Comparison of ENCODE assay signal across 8 cellular contexts in genomic region chr5:32311404-32312193, GRCh38. TPM values are rescaled to one million over a fixed set of nuclear protein-coding genes. Genes with fewer than 3 reads are reported as not detected.
A peak's percentile ranks its signal among the peaks of the same experiment; 100 is the strongest.
DNase-seq lines count a peak whose midpoint lies in the region; ATAC-seq, FAIRE-seq and TF ChIP-seq lines count a peak whose summit lies in the region.

No MANE protein-coding gene starts in this region.

- peak overlapping the region; percentile 96 for H3K4me2 ChIP-seq in GM12878 (ENCODE audit: control insufficient read depth, insufficient read depth)

- H3K9me3 ChIP-seq in GM12878 (replicated peaks; ENCODE audit: control insufficient read depth, insufficient read depth, low read length) (no peaks in the 10 kb centered on the region), lower lobe of right lung (no peaks in the 10 kb centered on the region), uterus (no peaks in the 10 kb centered on the region)

- peak overlapping the region; percentile 61 for H2AFZ ChIP-seq in GM12878 (ENCODE audit: control insufficient read depth, low read depth, low read length)

- CTCF ChIA-PET in AG04449 (lab: Yijun Ruan, JAX), result interaction anchor here (0.6 kb wide), 1 partner anchor 8 kb away, joined by 3 read pairs; no protein-coding TSS in a partner anchor
- CTCF ChIA-PET in GM12878 (lab: Yijun Ruan, JAX), result interaction anchor here (0.7 kb wide), 1 partner anchor 147 kb away, joined by 3 read pairs; no protein-coding TSS in a partner anchor

- POLR2A ChIA-PET in AG04449 (lab: Yijun Ruan, JAX), result no interaction called here
- POLR2A ChIA-PET in GM12878 (lab: Charles Lee), result interaction anchor here (0.7 to 1.5 kb wide), 2 partner anchors 31 to 34 kb away, joined by 3 to 4 read pairs; no protein-coding TSS in a partner anchor

- H3K27ac ChIP-seq in GM12878 (ENCODE audit: control insufficient read depth, insufficient read depth), result peak overlapping the region; percentile 83
- peak overlapping the region; percentile 98 for H3K27ac ChIP-seq in lower lobe of right lung
- peak overlapping the region; percentile 94 to 99 for H3K27ac ChIP-seq in uterus

- TF ChIP-seq CTCF in AG04449 (IDR thresholded peaks at IDR 0.05; ENCODE audit: insufficient read depth, low read length, missing control alignments) (no peak), HFF-Myc (IDR thresholded peaks at IDR 0.05; ENCODE audit: low read depth, low read length, missing control alignments) (no peak), GM12878 (IDR thresholded peaks at IDR 0.05 in 2 of 3, conservative IDR thresholded peaks at IDR 0.05 in 1 of 3; ENCODE audit: control insufficient read depth in 2 of 3, extremely low read depth in 1 of 3, insufficient read depth in 1 of 3, low read depth in 3 of 3, low read length in 3 of 3) (no peak), lower lobe of right lung (IDR thresholded peaks at IDR 0.05) (no peak), uterus (IDR thresholded peaks at IDR 0.05) (no peak)

- in situ Hi-C loops in GM12878 (cut with MboI), result no loop called here

- H3K9ac ChIP-seq in GM12878 (ENCODE audit: control insufficient read depth, insufficient read depth, low read length), result peak overlapping the region; percentile 88

- 1% methylated on average over 14 of the region's 16 CpGs for WGBS in GM12878 (ENCODE audit: insufficient coverage, insufficient replicate concordance, low lambda C conversion rate, missing lambda C conversion rate)

- no peak for TF ChIP-seq RAD21 in GM12878 (IDR thresholded peaks at IDR 0.05; ENCODE audit: insufficient read depth, low read depth, low read length)

- RAD21 ChIA-PET in GM12878 (lab: Charles Lee; ENCODE audit: unreplicated experiment), result interaction anchor here (1.2 kb wide), 1 partner anchor 79 kb away, joined by 4 read pairs; no protein-coding TSS in a partner anchor

- peaks cover 32% of the 10 kb centered on the region for H3K79me2 ChIP-seq in GM12878 (ENCODE audit: control insufficient read depth, insufficient read depth, low read length)

- FAIRE-seq in GM12878 (lab: Jason Lieb, UNC), result no peak

- H4K20me1 ChIP-seq in GM12878 (ENCODE audit: control insufficient read depth, insufficient read depth), result no peaks in the 10 kb centered on the region

- TF ChIP-seq EP300 in GM12878 (IDR thresholded peaks at IDR 0.05; ENCODE audit: borderline replicate concordance in 1 of 2, control insufficient read depth in 1 of 2, low read depth in 2 of 2, low read length in 2 of 2), result no peak

- TF ChIP-seq POLR2A in GM12878 (IDR thresholded peaks at IDR 0.05; ENCODE audit: low read depth, low read length) (no peak), uterus (IDR thresholded peaks at IDR 0.05) (no peak)

- H3K27me3 ChIP-seq in GM12878 (replicated peaks in 1 of 2; ENCODE audit: control insufficient read depth in 2 of 2, insufficient read depth in 2 of 2, low read length in 1 of 2), result no peaks in the 10 kb centered on the region
- H3K27me3 ChIP-seq in lower lobe of right lung (ENCODE audit: low read depth), result no peaks in the 10 kb centered on the region
- no peaks in the 10 kb centered on the region for H3K27me3 ChIP-seq in uterus

- ATAC-seq in GM12878 (no peak), lower lobe of right lung (no peak), GM21515 (IDR thresholded peaks at IDR 0.05; ENCODE audit: unreplicated experiment) (no peak)

- TSS peak; percentile 74 for BruUV-seq in GM12878 (replicated peaks; lab: Mats Ljungman, UMichigan)

- intact Hi-C loops in GM12878 (cut with micrococcal nuclease; ENCODE audit: unreplicated experiment), result loop anchor here (1.0 to 2.0 kb wide), 2 partner anchors 31 to 137 kb away; partner anchors contain the start of gene GOLPH3
- intact Hi-C loops in lower lobe of right lung (cut with DNase I), result no loop called here
- intact Hi-C loops in uterus (cut with DNase I; ENCODE audit: low total_unique reads), result loop anchor here (10.0 kb wide), 1 partner anchor 283 kb away; no protein-coding TSS in a partner anchor

- H3K36me3 ChIP-seq in GM12878 (ENCODE audit: control insufficient read depth in 2 of 2, insufficient read depth in 2 of 2, low read length in 1 of 2) (no peaks in the 10 kb centered on the region; a peak in 1 of 4 replicates), lower lobe of right lung (no peaks in the 10 kb centered on the region), uterus (no peaks in the 10 kb centered on the region)

- H3K4me3 ChIP-seq in AG04449 (ENCODE audit: low read depth, low read length), result peak overlapping the region; percentile 64
- peak overlapping the region; percentile 71 for H3K4me3 ChIP-seq in HFF-Myc (replicated peaks; ENCODE audit: low read depth, low read length)
- H3K4me3 ChIP-seq in GM12878, result peak overlapping the region; percentile 72
- peak overlapping the region; percentile 85 for H3K4me3 ChIP-seq in lower lobe of right lung
- H3K4me3 ChIP-seq in uterus, result peak overlapping the region; percentile 64 to 97

- SMC1A ChIA-PET in GM12878 (lab: Charles Lee; ENCODE audit: uncharacterized antibody, unreplicated experiment), result interaction anchor here (0.6 to 2.5 kb wide), 5 partner anchors 17 to 79 kb away, joined by 3 to 10 read pairs (median 3); no protein-coding TSS in a partner anchor

- peaks cover 13% of the 10 kb centered on the region for H3K4me1 ChIP-seq in GM12878 (ENCODE audit: control insufficient read depth, insufficient read depth, low read length)
- H3K4me1 ChIP-seq in lower lobe of right lung, result peaks cover 55% of the 10 kb centered on the region
- H3K4me1 ChIP-seq in uterus, result peaks cover 0 to 8% of the 10 kb centered on the region in 2 donors

- DNase-seq in AG04449 (ENCODE audit: low read depth, low spot score) (no peak), HFF-Myc (ENCODE audit: extremely low read depth, low read depth) (no peak), GM12878 (ENCODE audit: low read depth, low spot score) (no peak), lower lobe of right lung (no peak), uterus (no peak), NCI-H510A (lab: John Stamatoyannopoulos, UW) (no peak), SKM-1 (lab: John Stamatoyannopoulos, UW; ENCODE audit: unreplicated experiment) (no peak)

TF ChIP-seq in GM12878, 131 proteins besides CTCF, POLR2A, EP300 and RAD21 (continues in another document):
- TF ChIP-seq SIX5 (IDR thresholded peaks at IDR 0.05; ENCODE audit: low read depth, low read length, severe bottlenecking) (no peak), TCF12 (IDR thresholded peaks at IDR 0.05; ENCODE audit: low read depth, low read length) (no peak), MAX (IDR thresholded peaks at IDR 0.05; ENCODE audit: low read depth, low read length) (peak; percentile 43; the same call in 1 of the 2 replicates), ZZZ3 (IDR thresholded peaks at IDR 0.05; ENCODE audit: control insufficient read depth, insufficient read length, low read depth) (no peak), POU2F2 (IDR thresholded peaks at IDR 0.05; ENCODE audit: borderline replicate concordance, low read depth, low read length) (peak; percentile 71; the same call in 1 of the 3 replicates), SMAD1 (IDR thresholded peaks at IDR 0.05; ENCODE audit: low read depth, partially characterized antibody) (no peak), SPI1 (IDR thresholded peaks at IDR 0.05; ENCODE audit: borderline replicate concordance, insufficient read depth, low read depth, low read length) (no peak)
- TF ChIP-seq, protein P1, sequence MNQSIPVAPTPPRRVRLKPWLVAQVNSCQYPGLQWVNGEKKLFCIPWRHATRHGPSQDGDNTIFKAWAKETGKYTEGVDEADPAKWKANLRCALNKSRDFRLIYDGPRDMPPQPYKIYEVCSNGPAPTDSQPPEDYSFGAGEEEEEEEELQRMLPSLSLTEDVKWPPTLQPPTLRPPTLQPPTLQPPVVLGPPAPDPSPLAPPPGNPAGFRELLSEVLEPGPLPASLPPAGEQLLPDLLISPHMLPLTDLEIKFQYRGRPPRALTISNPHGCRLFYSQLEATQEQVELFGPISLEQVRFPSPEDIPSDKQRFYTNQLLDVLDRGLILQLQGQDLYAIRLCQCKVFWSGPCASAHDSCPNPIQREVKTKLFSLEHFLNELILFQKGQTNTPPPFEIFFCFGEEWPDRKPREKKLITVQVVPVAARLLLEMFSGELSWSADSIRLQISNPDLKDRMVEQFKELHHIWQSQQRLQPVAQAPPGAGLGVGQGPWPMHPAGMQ (IDR thresholded peaks at IDR 0.05; ENCODE audit: borderline replicate concordance), result no peak

RNA-seq across cellular contexts. Expression of gene MTMR12, which starts 1.1 kb away (rescaled TPM):
- total RNA-seq in GM12878 (2013; cell fraction: nucleolus; rRNA removed), result 50.7 and 65.2 TPM in 2 replicates
- 17.1 and 19.3 TPM in 2 replicates for total RNA-seq in GM12878 (2014; rRNA removed)
- total RNA-seq in GM12878 (2014; rRNA removed; fragmentation: Illumina TruSeq; extraction: Trizol), result 15.4 and 16.2 TPM in 2 replicates
- 21.7 and 25.7 TPM in 2 replicates for total RNA-seq in GM12878 (2021)
- 6.2 TPM for polyA plus RNA-seq in GM12878 (2011; ENCODE audit: low read depth)
- 22.9 and 24.7 TPM in 2 replicates for polyA plus RNA-seq in GM12878 (2011; rRNA removed)
- 13.3 and 15.2 TPM in 2 replicates for polyA plus RNA-seq in GM12878 (2011; cell fraction: cytosol; rRNA removed)
- 9.5 and 11.1 TPM in 2 replicates for polyA plus RNA-seq in GM12878 (2011; cell fraction: nucleus; rRNA removed)
- polyA plus RNA-seq in GM12878 (2012), result 8.7 TPM in 2 replicates
- polyA plus RNA-seq in GM12878 (2014; fragmentation: Illumina TruSeq; extraction: Trizol), result 22.4 and 22.6 TPM in 2 replicates
- 1 to 10 TPM; 5.0 to 8.1 TPM for polyA plus RNA-seq in GM12878 (2014; fragmentation: Nextera tagmentation; extraction: Ambion mirVana)
- 16.0 and 16.5 TPM in 2 replicates for polyA plus RNA-seq in GM12878 (2014; rRNA removed)
- 10 to 100 TPM; 10.8 to 12.7 TPM for polyA plus RNA-seq in GM12878 (2016; fragmentation: Nextera tagmentation; extraction: Ambion mirVana)
- polyA minus RNA-seq in GM12878 (2011; rRNA and poly(A)+ RNA removed), result 19.7 and 33.3 TPM in 2 replicates
- polyA minus RNA-seq in GM12878 (2011; cell fraction: cytosol; rRNA and poly(A)+ RNA removed), result 9.6 and 12.2 TPM in 2 replicates
- polyA minus RNA-seq in GM12878 (2011; cell fraction: nucleus; rRNA and poly(A)+ RNA removed), result 13.5 and 23.0 TPM in 2 replicates
- 39.3 TPM for total RNA-seq in lower lobe of right lung
- 10 to 100 TPM; 37.6 to 96.6 (median 54.6) TPM for total RNA-seq in uterus
